8 cellular contexts compared by ENCODE assay signal in the genomic region with DNA sequence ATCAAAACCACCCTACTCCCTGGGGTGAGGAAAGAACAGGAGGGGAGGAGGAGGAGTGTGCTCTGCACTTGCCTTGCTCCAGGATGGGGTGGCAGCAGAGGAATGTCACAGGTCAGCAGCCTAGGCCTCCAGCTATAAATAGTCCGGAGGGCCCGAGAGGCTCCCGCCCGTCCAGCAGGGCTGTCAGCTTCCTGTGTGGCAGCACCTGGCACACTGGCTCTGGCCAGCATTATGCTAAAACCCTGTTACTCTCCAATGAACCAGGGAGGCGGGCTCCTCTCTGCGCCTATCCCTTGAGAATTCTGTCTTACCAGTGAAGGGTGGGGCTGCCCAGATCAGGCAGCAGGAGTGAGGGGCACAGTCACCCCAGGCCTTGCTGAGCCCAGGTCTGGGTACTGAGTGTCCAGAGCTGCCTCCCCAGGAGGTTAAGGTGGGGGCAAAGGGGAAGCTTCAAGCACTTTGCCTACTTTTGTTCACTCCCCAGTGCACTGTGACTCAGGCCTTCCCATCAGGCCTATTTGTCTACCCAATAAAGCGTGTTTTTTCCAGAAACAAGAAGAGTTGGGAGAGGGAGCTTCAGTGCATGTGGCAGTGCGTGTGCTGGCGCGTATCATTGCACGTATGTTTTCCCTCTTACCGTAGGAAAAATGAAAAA. TPM values are rescaled to one million over a fixed set of nuclear protein-coding genes. Genes with fewer than 3 reads are reported as not detected.
A peak's percentile ranks its signal among the peaks of the same experiment; 100 is the strongest.
DNase-seq lines count a peak whose midpoint lies in the region; TF ChIP-seq lines count a peak whose summit lies in the region.

No MANE protein-coding gene starts in this region.

- H2AFZ ChIP-seq in KMS-11 (ENCODE audit: low read depth) = peak overlapping the region; percentile 53

- H3K27ac Mint-ChIP-seq in activated naive CD8-positive, alpha-beta T cell treated with anti-CD3 and anti-CD28 coated beads for 36 hours = peak overlapping the region; percentile 94

- H3K79me2 ChIP-seq in KMS-11 (ENCODE audit: insufficient read depth, low read depth) = peaks cover 32% of the 10 kb centered on the region

- H3K4me1 Mint-ChIP-seq in activated naive CD8-positive, alpha-beta T cell treated with anti-CD3 and anti-CD28 coated beads for 36 hours = peaks cover 22% of the 10 kb centered on the region

- no peaks in the 10 kb centered on the region for H4K20me1 ChIP-seq in KMS-11 (ENCODE audit: insufficient read depth)

- peaks cover 50% of the 10 kb centered on the region for H3K4me1 ChIP-seq in KMS-11 (ENCODE audit: low read depth, poor library complexity, severe bottlenecking)

- H3K27me3 Mint-ChIP-seq in activated naive CD8-positive, alpha-beta T cell treated with anti-CD3 and anti-CD28 coated beads for 36 hours = no peaks in the 10 kb centered on the region

- peaks cover 10% of the 10 kb centered on the region for H3K36me3 Mint-ChIP-seq in activated naive CD8-positive, alpha-beta T cell treated with anti-CD3 and anti-CD28 coated beads for 36 hours

- H3K27me3 ChIP-seq in KMS-11 (ENCODE audit: insufficient read depth, low read depth) = no peaks in the 10 kb centered on the region

- no peak overlapping the region for H3K4me3 ChIP-seq in KMS-11 (IDR thresholded peaks at IDR 0.05; ENCODE audit: insufficient read depth, low read depth, low read length)

- peak overlapping the region; percentile 80 for H3K4me3 Mint-ChIP-seq in activated naive CD8-positive, alpha-beta T cell treated with anti-CD3 and anti-CD28 coated beads for 36 hours

- H3K9me3 Mint-ChIP-seq in activated naive CD8-positive, alpha-beta T cell treated with anti-CD3 and anti-CD28 coated beads for 36 hours = no peaks in the 10 kb centered on the region

- H3K27ac ChIP-seq in KMS-11 = peak overlapping the region; percentile 92

- TF ChIP-seq CTCF in KMS-11 (conservative IDR thresholded peaks at IDR 0.05; ENCODE audit: low read depth, low read length) = no peak

- H3K36me3 ChIP-seq in KMS-11 (ENCODE audit: insufficient read depth) = no peaks in the 10 kb centered on the region

- peak overlapping the region; percentile 93 for H3K4me2 ChIP-seq in KMS-11

- peak overlapping the region; percentile 50 for H3K9ac ChIP-seq in KMS-11

- DNase-seq in NCI-H510A treated with DMSO at 0.1 percent for 48 hours (lab: John Stamatoyannopoulos, UW) (peak; percentile 59), NCI-H510A (lab: John Stamatoyannopoulos, UW) (no peak), hepatic stellate cell (ENCODE audit: low spot score) (peak; percentile 62), retina (peak; percentile 60), NCI-H446 treated with DMSO at 0.1 percent for 48 hours (lab: John Stamatoyannopoulos, UW) (no peak)
- no peak for DNase-seq in activated naive CD8-positive, alpha-beta T cell treated with anti-CD3 and anti-CD28 coated beads for 36 hours
- no peak for DNase-seq in stimulated activated CD4-positive, alpha-beta T cell treated with anti-CD3 and anti-CD28 coated beads, Interleukin-4, amount 100 ng/mL, for 1 hour

RNA-seq across cellular contexts. Expression of a gene that starts 1.1 kb away (rescaled TPM):
- 10 to 100 TPM; 48.3 to 49.2 TPM for total RNA-seq in activated naive CD8-positive, alpha-beta T cell treated with anti-CD3 and anti-CD28 coated beads for 36 hours

RNA-seq across cellular contexts. Expression of a gene that starts 7.1 kb away (rescaled TPM):
- total RNA-seq in activated naive CD8-positive, alpha-beta T cell treated with anti-CD3 and anti-CD28 coated beads for 36 hours = under 1 TPM; 0.39 to 0.86 TPM

RNA-seq across cellular contexts. Expression of a gene that starts 25.7 kb away (rescaled TPM):
- total RNA-seq in activated naive CD8-positive, alpha-beta T cell treated with anti-CD3 and anti-CD28 coated beads for 36 hours = 10 to 100 TPM; 65.8 to 74.8 TPM

RNA-seq across cellular contexts. Expression of a gene that starts 53.5 kb away (rescaled TPM):
- 10 to 100 TPM; 10.8 TPM for total RNA-seq in activated naive CD8-positive, alpha-beta T cell treated with anti-CD3 and anti-CD28 coated beads for 36 hours

RNA-seq across cellular contexts. Expression of a gene that starts 56.3 kb away (rescaled TPM):
- 10 to 100 TPM; 36.4 to 41.3 TPM for total RNA-seq in activated naive CD8-positive, alpha-beta T cell treated with anti-CD3 and anti-CD28 coated beads for 36 hours

Comparison
In these comparisons a context has a peak if more than half of its experiments do, and no peak if none do; other contexts are left out.
1. DNase-seq: peak in NCI-H510A treated with DMSO at 0.1 percent for 48 hours (single experiment), hepatic stellate cell (single experiment) and retina (single experiment); none in NCI-H510A (single experiment), activated naive CD8-positive, alpha-beta T cell treated with anti-CD3 and anti-CD28 coated beads for 36 hours (single experiment), NCI-H446 treated with DMSO at 0.1 percent for 48 hours (single experiment) and stimulated activated CD4-positive, alpha-beta T cell treated with anti-CD3 and anti-CD28 coated beads, Interleukin-4, amount 100 ng/mL, for 1 hour (single experiment).